Comparison of ENCODE assay signal across 8 cellular contexts in genomic region chr10:118341678-118342637, GRCh38. TPM values are rescaled to one million over a fixed set of nuclear protein-coding genes. Genes with fewer than 3 reads are reported as not detected.
A peak's percentile ranks its signal among the peaks of the same experiment; 100 is the strongest.
DNase-seq lines count a peak whose midpoint lies in the region; ATAC-seq and TF ChIP-seq lines count a peak whose summit lies in the region.

TSS of gene FAM204A (minus strand) at chr10:118342324. CDS start at chr10:118336415, 5,909 bp downstream.

- peak within 1 kb of the TSS; percentile 94 for H3K56ac ChIP-seq in mesendoderm (ENCODE audit: low read length)

- H3K9me3 ChIP-seq in NT2/D1 (ENCODE audit: insufficient read depth, low read length), result no peaks in the 10 kb centered on the region
- no peaks in the 10 kb centered on the region for H3K9me3 ChIP-seq in endodermal cell (ENCODE audit: control insufficient read depth, low read length)

- WGBS in endodermal cell (ENCODE audit: insufficient coverage in 1 of 2, insufficient read length in 1 of 2), 2 experiments, result 2 to 5% methylated on average over 19 to 48 of the region's 48 CpGs
- no CpG with 5 or more reads among the region's 48 CpGs for WGBS in mesendoderm (ENCODE audit: extremely low coverage, insufficient coverage, low lambda C conversion rate)

- H3K36me3 ChIP-seq in NT2/D1 (ENCODE audit: insufficient read depth, insufficient read length, low read length) (peaks cover 13% of the 10 kb centered on the region), endodermal cell (ENCODE audit: control insufficient read depth, insufficient read depth, low read length) (no peaks in the 10 kb centered on the region), mesendoderm (ENCODE audit: control insufficient read depth, insufficient read depth, low read length) (no peaks in the 10 kb centered on the region)

- H3K4me2 ChIP-seq in mesendoderm (ENCODE audit: low read length), result peak within 1 kb of the TSS; percentile 64

- peak within 1 kb of the TSS; percentile 73 for H3K4ac ChIP-seq in mesendoderm (ENCODE audit: low read depth, low read length)

- peak within 1 kb of the TSS; percentile 80 for H3K27ac Mint-ChIP-seq in activated CD8-positive, alpha-beta memory T cell treated with anti-CD3 and anti-CD28 coated beads, Interleukin-2, amount 10 ng/mL, durations not matched to agents 7 days and 5 days
- H3K27ac Mint-ChIP-seq in endodermal cell, result peak within 1 kb of the TSS; percentile 90

- H3K18ac ChIP-seq in mesendoderm (ENCODE audit: low read length), result no peak within 1 kb of the TSS

- no peak within 1 kb of the TSS for H2BK120ac ChIP-seq in mesendoderm (ENCODE audit: low read depth, low read length)

- no peak within 1 kb of the TSS for H3K23ac ChIP-seq in mesendoderm (ENCODE audit: low read length)

- H3K4me3 ChIP-seq in NT2/D1 (ENCODE audit: insufficient read length, low read depth), result peak within 1 kb of the TSS; percentile 75
- H3K4me3 ChIP-seq in endodermal cell (ENCODE audit: low read length), result peak within 1 kb of the TSS; percentile 95
- H3K4me3 ChIP-seq in mesendoderm (ENCODE audit: low read length), result peak within 1 kb of the TSS; percentile 97

- H3K27me3 ChIP-seq in NT2/D1 (ENCODE audit: insufficient read depth, insufficient read length) (no peaks in the 10 kb centered on the region), endodermal cell (ENCODE audit: control insufficient read depth, insufficient read depth, low read length, poor library complexity, severe bottlenecking) (peaks cover 36% of the 10 kb centered on the region), mesendoderm (ENCODE audit: insufficient read depth, low read length, poor library complexity) (no peaks in the 10 kb centered on the region)

- H2AK5ac ChIP-seq in mesendoderm (ENCODE audit: low read length), result no peak within 1 kb of the TSS

- H3K27ac ChIP-seq in endodermal cell (ENCODE audit: low read depth, low read length), result peak within 1 kb of the TSS; percentile 76
- H3K27ac ChIP-seq in mesendoderm (ENCODE audit: low read depth, low read length), result peak within 1 kb of the TSS; percentile 7

- peaks cover 9% of the 10 kb centered on the region for H3K79me2 ChIP-seq in mesendoderm (ENCODE audit: control insufficient read depth, insufficient read depth, low read length)

- ATAC-seq in GM21381 (IDR thresholded peaks at IDR 0.05; ENCODE audit: unreplicated experiment), result peak; percentile 100
- ATAC-seq in activated CD8-positive, alpha-beta memory T cell treated with anti-CD3 and anti-CD28 coated beads, Interleukin-2, amount 10 ng/mL, durations not matched to agents 7 days and 5 days, result peak; percentile 98

- peaks cover 34% of the 10 kb centered on the region for H3K4me1 Mint-ChIP-seq in activated CD8-positive, alpha-beta memory T cell treated with anti-CD3 and anti-CD28 coated beads, Interleukin-2, amount 10 ng/mL, durations not matched to agents 7 days and 5 days
- peaks cover 21% of the 10 kb centered on the region for H3K4me1 Mint-ChIP-seq in endodermal cell

- H3K4me3 Mint-ChIP-seq in activated CD8-positive, alpha-beta memory T cell treated with anti-CD3 and anti-CD28 coated beads, Interleukin-2, amount 10 ng/mL, durations not matched to agents 7 days and 5 days, result peak within 1 kb of the TSS; percentile 91
- H3K4me3 Mint-ChIP-seq in endodermal cell, result peak within 1 kb of the TSS; percentile 76

- H3K79me1 ChIP-seq in mesendoderm (ENCODE audit: low read length), result peaks cover 10% of the 10 kb centered on the region

- no peaks in the 10 kb centered on the region for H3K9me3 Mint-ChIP-seq in activated CD8-positive, alpha-beta memory T cell treated with anti-CD3 and anti-CD28 coated beads, Interleukin-2, amount 10 ng/mL, durations not matched to agents 7 days and 5 days (ENCODE audit: low read depth)
- no peaks in the 10 kb centered on the region for H3K9me3 Mint-ChIP-seq in endodermal cell

- CTCF ChIA-PET in activated CD8-positive, alpha-beta memory T cell treated with anti-CD3 and anti-CD28 coated beads, Interleukin-2, amount 10 ng/mL, durations not matched to agents 7 days and 5 days (lab: Charles Lee), result no interaction called here

- TF ChIP-seq CTCF in endodermal cell (conservative IDR thresholded peaks at IDR 0.05), result peak; percentile 33

- no peak within 1 kb of the TSS for H2BK5ac ChIP-seq in mesendoderm (ENCODE audit: low read length)

- H2BK15ac ChIP-seq in mesendoderm (replicated peaks; ENCODE audit: low read depth), result no peak within 1 kb of the TSS

- peaks cover 10% of the 10 kb centered on the region for H3K36me3 Mint-ChIP-seq in activated CD8-positive, alpha-beta memory T cell treated with anti-CD3 and anti-CD28 coated beads, Interleukin-2, amount 10 ng/mL, durations not matched to agents 7 days and 5 days
- no peaks in the 10 kb centered on the region for H3K36me3 Mint-ChIP-seq in endodermal cell (ENCODE audit: low read depth)

- no peaks in the 10 kb centered on the region for H3K27me3 Mint-ChIP-seq in activated CD8-positive, alpha-beta memory T cell treated with anti-CD3 and anti-CD28 coated beads, Interleukin-2, amount 10 ng/mL, durations not matched to agents 7 days and 5 days
- peaks cover 30% of the 10 kb centered on the region for H3K27me3 Mint-ChIP-seq in endodermal cell (ENCODE audit: insufficient read depth)

- H4K5ac ChIP-seq in mesendoderm (ENCODE audit: low read length), result no peak within 1 kb of the TSS

- H4K8ac ChIP-seq in mesendoderm (ENCODE audit: low read depth, low read length), result no peak within 1 kb of the TSS

- H3K9ac ChIP-seq in NT2/D1 (ENCODE audit: insufficient read length, low read depth), result peak within 1 kb of the TSS; percentile 73
- peak within 1 kb of the TSS; percentile 73 for H3K9ac ChIP-seq in endodermal cell (ENCODE audit: extremely low read depth, low read length, poor library complexity, severe bottlenecking)
- peak within 1 kb of the TSS; percentile 84 for H3K9ac ChIP-seq in mesendoderm (ENCODE audit: low read length)

- H3K4me1 ChIP-seq in NT2/D1 (ENCODE audit: insufficient read depth, insufficient read length) (no peaks in the 10 kb centered on the region), endodermal cell (ENCODE audit: control insufficient read depth, insufficient read depth, low read length) (no peaks in the 10 kb centered on the region), mesendoderm (ENCODE audit: control insufficient read depth, low read depth, low read length) (no peaks in the 10 kb centered on the region)

- DNase-seq in COR-L47 (lab: John Stamatoyannopoulos, UW) (peak; percentile 75), HUDEP-2 (lab: John Stamatoyannopoulos, UW; ENCODE audit: unreplicated experiment in 76 of 76) (peak in 75 of 76 experiments; percentile 17 to 92 (median 80)), NT2/D1 (ENCODE audit: low read depth, low spot score) (peak; percentile 87), endodermal cell (peak; percentile 98), mesendoderm (peak; percentile 97)
- DNase-seq in activated CD8-positive, alpha-beta memory T cell treated with anti-CD3 and anti-CD28 coated beads, Interleukin-2, amount 10 ng/mL, durations not matched to agents 7 days and 5 days, result peak; percentile 97
- DNase-seq in stimulated activated CD8-positive, alpha-beta memory T cell treated with anti-CD3 and anti-CD28 coated beads, Interleukin-15, amount 100 ng/mL, for 1 hour (ENCODE audit: low read depth), result peak; percentile 95

RNA-seq across cellular contexts. Expression of gene FAM204A, which starts in this region (rescaled TPM):
- 10 to 100 TPM; 51.7 to 59.7 TPM for total RNA-seq in activated CD8-positive, alpha-beta memory T cell treated with anti-CD3 and anti-CD28 coated beads, Interleukin-2, amount 10 ng/mL, durations not matched to agents 7 days and 5 days
- 10 to 100 TPM; 40.9 to 43.3 TPM for total RNA-seq in endodermal cell
- polyA plus RNA-seq in endodermal cell (2013, experiment 1 of 2), result 47.6 TPM
- polyA plus RNA-seq in endodermal cell (2013, experiment 2 of 2), result 44.9 TPM
- 49.1 TPM for polyA plus RNA-seq in mesendoderm (2013, experiment 1 of 2)
- 52.0 TPM for polyA plus RNA-seq in mesendoderm (2013, experiment 2 of 2)

Comparison
In these comparisons a context has a peak if more than half of its experiments do, and no peak if none do; other contexts are left out.
1. Peak in every context shown above with its lines: DNase-seq, ATAC-seq, H3K4me3 ChIP-seq and H3K27ac ChIP-seq.